14 cellular contexts compared by ENCODE assay signal in genomic region chr15:65326109-65326508, GRCh38. TPM values are rescaled to one million over a fixed set of nuclear protein-coding genes. Genes with fewer than 3 reads are reported as not detected.
A peak's percentile ranks its signal among the peaks of the same experiment; 100 is the strongest.
DNase-seq lines count a peak whose midpoint lies in the region; ATAC-seq and TF ChIP-seq lines count a peak whose summit lies in the region.
"Had no signal": no experiment of that assay in that cellular context is flagged by ENCODE, and none has a peak within 500 bp of the region (broad histone marks: within the 10 kb centered on the region; RNA-seq: fewer than 3 reads in every experiment).

No MANE protein-coding gene starts in this region.

- peak; percentile 26 for DNase-seq in COLO668 (lab: John Stamatoyannopoulos, UW; ENCODE audit: unreplicated experiment)
- DNase-seq in NT2/D1 (ENCODE audit: low read depth, low spot score): no peak
- peak; percentile 8 for DNase-seq in fibroblast of mammary gland (ENCODE audit: low read depth)
- peak; percentile 22 for DNase-seq in mucosa of gallbladder (ENCODE audit: low spot score)
- no peak for DNase-seq in SKM-1 treated with dmso at 0.1 percent for 144 hours (lab: John Stamatoyannopoulos, UW; ENCODE audit: unreplicated experiment)
- no peak for DNase-seq in activated CD4-positive, alpha-beta T cell treated with anti-CD3 and anti-CD28 coated beads for 48 hours
- DNase-seq: activated CD4-positive, alpha-beta T cell treated with anti-CD3 and anti-CD28 coated beads for 36 hours; CD8-positive, alpha-beta memory T cell; gastrocnemius medialis; KBM-7; NK-92 treated with Interleukin-12 subunit alpha and Interleukin-12 subunit beta, amount 100 ng/mL, for 24 hours had no signal

- no peaks in the 10 kb centered on the region for H3K27me3 ChIP-seq in NT2/D1 (ENCODE audit: insufficient read depth, insufficient read length)
- H3K27me3 ChIP-seq: gastrocnemius medialis had no signal

- ATAC-seq in HG02870 (IDR thresholded peaks at IDR 0.05; ENCODE audit: unreplicated experiment) (no peak), HG02981 (IDR thresholded peaks at IDR 0.05; ENCODE audit: unreplicated experiment) (no peak)
- ATAC-seq: activated CD4-positive, alpha-beta T cell treated with anti-CD3 and anti-CD28 coated beads for 36 hours had no signal

- H3K4me3 ChIP-seq in NT2/D1 (ENCODE audit: insufficient read length, low read depth): no peak overlapping the region
- H3K4me3 ChIP-seq in fibroblast of mammary gland (ENCODE audit: control insufficient read depth, low read depth, low read length): no peak overlapping the region
- H3K4me3 ChIP-seq: gastrocnemius medialis had no signal

- no peak for TF ChIP-seq CTCF in fibroblast of mammary gland (conservative IDR thresholded peaks at IDR 0.05; ENCODE audit: control insufficient read depth, insufficient read depth, low read depth, low read length)

- H3K9ac ChIP-seq in NT2/D1 (ENCODE audit: insufficient read length, low read depth): peak overlapping the region; percentile 69

- no peaks in the 10 kb centered on the region for H3K9me3 ChIP-seq in NT2/D1 (ENCODE audit: insufficient read depth, low read length)
- H3K9me3 ChIP-seq: gastrocnemius medialis had no signal

- H3K4me1 ChIP-seq in NT2/D1 (ENCODE audit: insufficient read depth, insufficient read length): peaks cover 9% of the 10 kb centered on the region
- H3K4me1 ChIP-seq: gastrocnemius medialis had no signal

- H3K36me3 ChIP-seq in NT2/D1 (ENCODE audit: insufficient read depth, insufficient read length, low read length): peaks cover 39% of the 10 kb centered on the region
- H3K36me3 ChIP-seq: gastrocnemius medialis had no signal

RNA-seq across cellular contexts. Expression of gene RNU5B-1, which starts 21.6 kb away (rescaled TPM):
- 18.4 TPM for total RNA-seq in mucosa of gallbladder
- total RNA-seq: activated CD4-positive, alpha-beta T cell treated with anti-CD3 and anti-CD28 coated beads for 36 hours; CD8-positive, alpha-beta memory T cell; gastrocnemius medialis had no signal

RNA-seq across cellular contexts. Expression of gene RNU5A-1, which starts 30.3 kb away (rescaled TPM):
- not detected for total RNA-seq in mucosa of gallbladder
- total RNA-seq: activated CD4-positive, alpha-beta T cell treated with anti-CD3 and anti-CD28 coated beads for 36 hours; CD8-positive, alpha-beta memory T cell; gastrocnemius medialis; osteocyte had no signal

RNA-seq across cellular contexts. Expression of gene PARP16, which starts 39.4 kb away (rescaled TPM):
- 12.4 TPM for total RNA-seq in mucosa of gallbladder

RNA-seq across cellular contexts. Expression of gene IGDCC3, which starts 51.7 kb away (rescaled TPM):
- 0.69 TPM for total RNA-seq in mucosa of gallbladder
- total RNA-seq: activated CD4-positive, alpha-beta T cell treated with anti-CD3 and anti-CD28 coated beads for 36 hours; CD8-positive, alpha-beta memory T cell; gastrocnemius medialis had no signal

Comparison
In these comparisons a context has a peak if more than half of its experiments do, and no peak if none do; other contexts are left out.
1. DNase-seq: peak in COLO668 (single experiment), fibroblast of mammary gland (single experiment) and mucosa of gallbladder (single experiment); none in NT2/D1 (single experiment), SKM-1 treated with dmso at 0.1 percent for 144 hours (single experiment) and activated CD4-positive, alpha-beta T cell treated with anti-CD3 and anti-CD28 coated beads for 48 hours (single experiment).